ENCODE assay signal across 32 cellular contexts in genomic region chr2:215352602-215353001, GRCh38.
"Had no signal": no experiment of that assay in that cellular context is flagged by ENCODE, and none has a peak within 500 bp of the region (broad histone marks: within the 10 kb centered on the region; RNA-seq: fewer than 3 reads in every experiment).

No MANE protein-coding gene starts in this region.

- DNase-seq: activated CD4-positive, alpha-beta T cell treated with anti-CD3 and anti-CD28 coated beads for 48 hours; activated CD4-positive, alpha-beta T cell treated with anti-CD3 and anti-CD28 coated beads, Interleukin-2, amount 50 U/mL, for 48 hours; activated CD8-positive, alpha-beta memory T cell treated with anti-CD3 and anti-CD28 coated beads, Interleukin-2, amount 50 U/mL, for 4 hours; activated gamma-delta T cell treated with Interleukin-2 at 50 U/mL for 16 hours; activated naive CD4-positive, alpha-beta T cell treated with anti-CD3 and anti-CD28 coated beads, Interleukin-2, amount 50 U/mL, for 16 hours; activated T-cell treated with anti-CD3 and anti-CD28 coated beads, Interleukin-2, amount 50 U/mL, for 24 hours; amniotic stem cell; central memory CD4-positive, alpha-beta T cell; colonic mucosa; effector memory CD4-positive, alpha-beta T cell; erythroblast; heart left ventricle; hypothalamus; midbrain; naive thymus-derived CD4-positive, alpha-beta T cell; pancreas; retina; sigmoid colon; small intestine; stimulated activated CD4-positive, alpha-beta T cell treated with anti-CD3 and anti-CD28 coated beads, Interleukin-4, amount 100 ng/mL, for 24 hours; T-helper 17 cell; T1000; uterus; WERI-Rb-1 had no signal

- H3K27me3 ChIP-seq: colonic mucosa, foreskin keratinocyte, heart left ventricle, pancreas, sigmoid colon, uterus had no signal

- H3K4me3 Mint-ChIP-seq: activated T-cell treated with anti-CD3 and anti-CD28 coated beads, Interleukin-2, amount 50 U/mL, for 24 hours; activated T-helper 17 cell treated with anti-CD3 and anti-CD28 coated beads, Interleukin-2, amount 50 U/mL, for 72 hours; memory B cell; naive thymus-derived CD4-positive, alpha-beta T cell; stimulated activated effector memory CD8-positive, alpha-beta T cell treated with anti-CD3 and anti-CD28 coated beads, Interleukin-12 subunit alpha, Interleukin-12 subunit beta, amount 100 ng/mL, for 72 hours; stimulated activated naive CD8-positive, alpha-beta T cell treated with anti-CD3 and anti-CD28 coated beads, Interleukin-15, Interleukin-2, amounts not matched to agents 100 ng/mL and 50 ng/mL, for 24 hours; T-helper 17 cell had no signal

- H3K4me1 Mint-ChIP-seq: activated T-helper 17 cell treated with anti-CD3 and anti-CD28 coated beads, Interleukin-2, amount 50 U/mL, for 72 hours; memory B cell; naive thymus-derived CD4-positive, alpha-beta T cell; stimulated activated effector memory CD8-positive, alpha-beta T cell treated with anti-CD3 and anti-CD28 coated beads, Interleukin-12 subunit alpha, Interleukin-12 subunit beta, amount 100 ng/mL, for 72 hours had no signal

- H3K4me3 ChIP-seq: colonic mucosa, heart left ventricle, pancreas, prostate gland, sigmoid colon, thoracic aorta, uterus had no signal

- ATAC-seq: activated CD4-positive, CD25-positive, alpha-beta regulatory T cell treated with anti-CD3 and anti-CD28 coated beads, Interleukin-2, amount 50 U/mL, for 24 hours; activated T-helper 17 cell treated with anti-CD3 and anti-CD28 coated beads, Interleukin-2, amount 50 U/mL, for 72 hours; foreskin keratinocyte; heart left ventricle; naive thymus-derived CD4-positive, alpha-beta T cell; pancreas; stimulated activated effector memory CD8-positive, alpha-beta T cell treated with anti-CD3 and anti-CD28 coated beads, Interleukin-12 subunit alpha, Interleukin-12 subunit beta, amount 100 ng/mL, for 72 hours; T-helper 17 cell had no signal

- H3K9me3 Mint-ChIP-seq: activated T-cell treated with anti-CD3 and anti-CD28 coated beads, Interleukin-2, amount 50 U/mL, for 24 hours; activated T-helper 17 cell treated with anti-CD3 and anti-CD28 coated beads, Interleukin-2, amount 50 U/mL, for 72 hours; memory B cell; naive thymus-derived CD4-positive, alpha-beta T cell; stimulated activated effector memory CD8-positive, alpha-beta T cell treated with anti-CD3 and anti-CD28 coated beads, Interleukin-12 subunit alpha, Interleukin-12 subunit beta, amount 100 ng/mL, for 72 hours; stimulated activated naive CD8-positive, alpha-beta T cell treated with anti-CD3 and anti-CD28 coated beads, Interleukin-15, Interleukin-2, amounts not matched to agents 100 ng/mL and 50 ng/mL, for 24 hours had no signal

- H3K27ac Mint-ChIP-seq: activated T-cell treated with anti-CD3 and anti-CD28 coated beads, Interleukin-2, amount 50 U/mL, for 24 hours; activated T-helper 17 cell treated with anti-CD3 and anti-CD28 coated beads, Interleukin-2, amount 50 U/mL, for 72 hours; memory B cell; naive thymus-derived CD4-positive, alpha-beta T cell; stimulated activated effector memory CD8-positive, alpha-beta T cell treated with anti-CD3 and anti-CD28 coated beads, Interleukin-12 subunit alpha, Interleukin-12 subunit beta, amount 100 ng/mL, for 72 hours; stimulated activated naive CD8-positive, alpha-beta T cell treated with anti-CD3 and anti-CD28 coated beads, Interleukin-15, Interleukin-2, amounts not matched to agents 100 ng/mL and 50 ng/mL, for 24 hours; T-helper 17 cell had no signal

- H3K27me3 Mint-ChIP-seq: activated T-cell treated with anti-CD3 and anti-CD28 coated beads, Interleukin-2, amount 50 U/mL, for 24 hours; activated T-helper 17 cell treated with anti-CD3 and anti-CD28 coated beads, Interleukin-2, amount 50 U/mL, for 72 hours; memory B cell; naive thymus-derived CD4-positive, alpha-beta T cell; stimulated activated naive CD8-positive, alpha-beta T cell treated with anti-CD3 and anti-CD28 coated beads, Interleukin-15, Interleukin-2, amounts not matched to agents 100 ng/mL and 50 ng/mL, for 24 hours; T-helper 17 cell had no signal

- FAIRE-seq: pancreas, small intestine had no signal

- H3K36me3 ChIP-seq: colonic mucosa, prostate gland, uterus had no signal

- H3K27ac ChIP-seq: colonic mucosa, foreskin keratinocyte, heart left ventricle, pancreas, prostate gland, sigmoid colon, thoracic aorta, uterus, WERI-Rb-1 had no signal

- H3K4me1 ChIP-seq: colonic mucosa, foreskin keratinocyte, pancreas, prostate gland, uterus had no signal

- H3K9me3 ChIP-seq: colonic mucosa, heart left ventricle, pancreas, prostate gland, sigmoid colon, thoracic aorta, uterus had no signal
